Comparison of ENCODE assay signal across 9 cellular contexts in genomic region chr1:27135920-27136551, GRCh38. TPM values are rescaled to one million over a fixed set of nuclear protein-coding genes. Genes with fewer than 3 reads are reported as not detected.
DNase-seq lines count a peak whose midpoint lies in the region; ATAC-seq, FAIRE-seq and TF ChIP-seq lines count a peak whose summit lies in the region.
"Had no signal": no experiment of that assay in that cellular context is flagged by ENCODE, and none has a peak within 500 bp of the region (broad histone marks: within the 10 kb centered on the region; RNA-seq: fewer than 3 reads in every experiment).

No MANE protein-coding gene starts in this region.

- no peaks in the 10 kb centered on the region for H3K9me3 ChIP-seq in CD8-positive, alpha-beta T cell (ENCODE audit: low read length)
- H3K9me3 ChIP-seq in HUES48 (ENCODE audit: control insufficient read depth, insufficient read depth, low read length) (no peaks in the 10 kb centered on the region), GM12878 (replicated peaks; ENCODE audit: control insufficient read depth, insufficient read depth, low read length) (no peaks in the 10 kb centered on the region), neuronal stem cell (replicated peaks in 1 of 2; ENCODE audit: control insufficient read depth in 2 of 2, insufficient read depth in 1 of 2, low read depth in 1 of 2, low read length in 2 of 2) (no peaks in the 10 kb centered on the region)

- SMC1A ChIA-PET in GM12878 (lab: Charles Lee; ENCODE audit: uncharacterized antibody, unreplicated experiment), result interaction anchor here (0.5 to 2.6 kb wide), 9 partner anchors 9 to 1580 kb away, joined by 3 to 9 read pairs (median 3); no protein-coding TSS in a partner anchor

- WGBS in GM12878 (ENCODE audit: insufficient coverage, insufficient replicate concordance, low lambda C conversion rate, missing lambda C conversion rate), result 68% methylated on average over 5 of the region's 5 CpGs
- WGBS in neuronal stem cell (ENCODE audit: extremely low coverage in 2 of 2, insufficient read length in 2 of 2, insufficient replicate concordance in 1 of 2), 2 donors, result no CpG with 5 or more reads among the region's 5 CpGs

- H3K4me2 ChIP-seq in GM12878 (ENCODE audit: control insufficient read depth, insufficient read depth), result peak overlapping the region; percentile 39
- no peak overlapping the region for H3K4me2 ChIP-seq in neuronal stem cell (ENCODE audit: insufficient read depth, low read length, poor library complexity, severe bottlenecking)

- no peak for FAIRE-seq in GM12878 (lab: Jason Lieb, UNC)
- FAIRE-seq: endometrium had no signal

- peaks cover 52% of the 10 kb centered on the region for H3K4me1 Mint-ChIP-seq in CD8-positive, alpha-beta T cell (ENCODE audit: low read depth)

- peak overlapping the region; percentile 72 for H3K27ac ChIP-seq in CD8-positive, alpha-beta T cell (ENCODE audit: low read depth, low read length)
- H3K27ac ChIP-seq in HUES48 (ENCODE audit: low read depth, low read length) (peak overlapping the region; percentile 6), GM12878 (ENCODE audit: control insufficient read depth, insufficient read depth) (peak overlapping the region; percentile 83), neuronal stem cell (replicated peaks; ENCODE audit: low read length) (no peak overlapping the region)

- peaks cover 4% of the 10 kb centered on the region for H3K36me3 Mint-ChIP-seq in CD8-positive, alpha-beta T cell

- no peak overlapping the region for H3K4ac ChIP-seq in neuronal stem cell (ENCODE audit: low read length)

- intact Hi-C loops in CD8-positive, alpha-beta T cell (cut with DNase I, micrococcal nuclease), result no loop called here
- intact Hi-C loops in GM12878 (cut with micrococcal nuclease; ENCODE audit: unreplicated experiment), result loop anchor here (2.0 kb wide), 1 partner anchor 19 kb away; the partner anchor contains the start of gene SLC9A1

- H3K9ac ChIP-seq in HUES48 (ENCODE audit: low read depth, low read length), result no peak overlapping the region
- H3K9ac ChIP-seq in GM12878 (ENCODE audit: control insufficient read depth, insufficient read depth, low read length), result no peak overlapping the region
- H3K9ac ChIP-seq in neuronal stem cell (ENCODE audit: low read depth, low read length, poor library complexity), result peak overlapping the region; percentile 51

- no peak overlapping the region for H3K14ac ChIP-seq in neuronal stem cell (ENCODE audit: low read length)

- H3K36me3 ChIP-seq in CD8-positive, alpha-beta T cell (ENCODE audit: insufficient read depth, low read length), result no peaks in the 10 kb centered on the region
- H3K36me3 ChIP-seq in HUES48 (ENCODE audit: control insufficient read depth, insufficient read depth, low read length) (no peaks in the 10 kb centered on the region), GM12878 (ENCODE audit: control insufficient read depth in 2 of 2, insufficient read depth in 2 of 2, low read length in 1 of 2) (no peaks in the 10 kb centered on the region; a peak in 2 of 4 replicates), neuronal stem cell (replicated peaks in 1 of 2; ENCODE audit: control insufficient read depth in 2 of 2, insufficient read depth in 2 of 2, low read length in 2 of 2) (no peaks in the 10 kb centered on the region)

- peak in 2 of 7 experiments; percentile 13 to 26 for DNase-seq in CD8-positive, alpha-beta T cell
- DNase-seq in GM12878 (ENCODE audit: low read depth, low spot score) (no peak), neuronal stem cell (ENCODE audit: low spot score) (no peak), epidermal melanocyte (ENCODE audit: insufficient read length, low spot score) (no peak)

- no peak overlapping the region for H2AFZ ChIP-seq in GM12878 (ENCODE audit: control insufficient read depth, low read depth, low read length)
- no peak overlapping the region for H2AFZ ChIP-seq in neuronal stem cell (ENCODE audit: low read length)

- H3K79me1 ChIP-seq in neuronal stem cell (ENCODE audit: low read depth, low read length), result peaks cover 4% of the 10 kb centered on the region

- H3K27me3 Mint-ChIP-seq in CD8-positive, alpha-beta T cell (ENCODE audit: low read depth), result no peaks in the 10 kb centered on the region

- H3K4me1 ChIP-seq in CD8-positive, alpha-beta T cell (ENCODE audit: insufficient read depth, low read length), result peaks cover 33% of the 10 kb centered on the region
- H3K4me1 ChIP-seq in HUES48 (ENCODE audit: control insufficient read depth, insufficient read depth, low read length), result peaks cover 14% of the 10 kb centered on the region
- H3K4me1 ChIP-seq in GM12878 (ENCODE audit: control insufficient read depth, insufficient read depth, low read length), result peaks cover 51% of the 10 kb centered on the region
- peaks cover 7 to 17% of the 10 kb centered on the region in 2 donors for H3K4me1 ChIP-seq in neuronal stem cell (ENCODE audit: control insufficient read depth in 2 of 2, insufficient read depth in 1 of 2, low read depth in 1 of 2, low read length in 2 of 2)

- in situ Hi-C loops in GM12878 (cut with MboI), result no loop called here

- H2BK15ac ChIP-seq in neuronal stem cell (ENCODE audit: low read length), result no peak overlapping the region

- POLR2A ChIA-PET in CD8-positive, alpha-beta T cell (lab: Charles Lee), result interaction anchor here (0.5 to 11.8 kb wide), 6 partner anchors 13 to 590 kb away, joined by 3 to 112 read pairs (median 4); partner anchors contain the start of genes FAM76A and SLC9A1
- POLR2A ChIA-PET in GM12878 (lab: Charles Lee), result interaction anchor here (0.8 to 5.4 kb wide), 5 partner anchors 12 to 21 kb away, joined by 3 to 33 read pairs (median 4); partner anchors contain the start of gene SLC9A1

- no peak overlapping the region for H3K23ac ChIP-seq in neuronal stem cell (ENCODE audit: low read depth, low read length, poor library complexity)

- no peak for TF ChIP-seq CTCF in CD8-positive, alpha-beta T cell (IDR thresholded peaks at IDR 0.05)
- TF ChIP-seq CTCF in GM12878 (IDR thresholded peaks at IDR 0.05 in 2 of 3, conservative IDR thresholded peaks at IDR 0.05 in 1 of 3; ENCODE audit: control insufficient read depth in 2 of 3, extremely low read depth in 1 of 3, insufficient read depth in 1 of 3, low read depth in 3 of 3, low read length in 3 of 3), result peak in 2 of 3 experiments; percentile 10 to 37; a peak in 2 of 6 replicates

- CTCF ChIA-PET in CD8-positive, alpha-beta T cell (lab: Charles Lee), result interaction anchor here (0.7 to 3.2 kb wide), 11 partner anchors 10 to 150 kb away, joined by 3 to 10 read pairs (median 5); partner anchors contain the start of gene SLC9A1
- CTCF ChIA-PET in GM12878 (lab: Yijun Ruan, JAX), result interaction anchor here (0.9 to 4.0 kb wide), 7 partner anchors 12 to 148 kb away, joined by 3 to 18 read pairs (median 6); partner anchors contain the start of gene SLC9A1

- no peak overlapping the region for H2BK12ac ChIP-seq in neuronal stem cell (ENCODE audit: low read length)

- H2BK120ac ChIP-seq in neuronal stem cell (ENCODE audit: low read depth, low read length), result no peak overlapping the region

- TF ChIP-seq RAD21 in GM12878 (IDR thresholded peaks at IDR 0.05; ENCODE audit: insufficient read depth, low read depth, low read length), result 0 out of 2 replicates have a peak, but pooled peaks have one; percentile 27

- H3K27me3 ChIP-seq in CD8-positive, alpha-beta T cell (ENCODE audit: insufficient read depth, low read length), result no peaks in the 10 kb centered on the region
- H3K27me3 ChIP-seq in HUES48 (ENCODE audit: control insufficient read depth, insufficient read depth, low read length) (no peaks in the 10 kb centered on the region), GM12878 (replicated peaks in 1 of 2; ENCODE audit: control insufficient read depth in 2 of 2, insufficient read depth in 2 of 2, low read length in 1 of 2) (no peaks in the 10 kb centered on the region), neuronal stem cell (ENCODE audit: control insufficient read depth in 3 of 3, insufficient read depth in 3 of 3, low read depth in 1 of 3, low read length in 3 of 3) (no peaks in the 10 kb centered on the region)

- peak; percentile 26 for ATAC-seq in CD8-positive, alpha-beta T cell
- ATAC-seq in GM12878, result peak; percentile 57
- no peak for ATAC-seq in HG03469 (IDR thresholded peaks at IDR 0.05; ENCODE audit: unreplicated experiment)
- no peak for ATAC-seq in GM19397 (IDR thresholded peaks at IDR 0.05; ENCODE audit: unreplicated experiment)
- no peak for ATAC-seq in GM18858 (IDR thresholded peaks at IDR 0.05; ENCODE audit: unreplicated experiment)

- peak overlapping the region; percentile 87 for H3K4me3 Mint-ChIP-seq in CD8-positive, alpha-beta T cell

- H2BK5ac ChIP-seq in neuronal stem cell (ENCODE audit: low read length), result no peak overlapping the region

- H3K4me3 ChIP-seq in CD8-positive, alpha-beta T cell (ENCODE audit: low read depth, low read length), result peak overlapping the region; percentile 41
- H3K4me3 ChIP-seq in HUES48 (ENCODE audit: low read depth, low read length) (no peak overlapping the region), GM12878 (no peak overlapping the region), neuronal stem cell (ENCODE audit: low read length in 2 of 2) (no peak overlapping the region)

- H2AK5ac ChIP-seq in neuronal stem cell (ENCODE audit: low read depth, low read length), result no peak overlapping the region

- no TSS peak for BruUV-seq in GM12878 (replicated peaks; lab: Mats Ljungman, UMichigan)

- H3K18ac ChIP-seq in neuronal stem cell (ENCODE audit: low read length), result peak overlapping the region; percentile 35

- no peak for TF ChIP-seq POLR2A in GM12878 (IDR thresholded peaks at IDR 0.05; ENCODE audit: low read depth, low read length)

- H3K27ac Mint-ChIP-seq in CD8-positive, alpha-beta T cell, result peak overlapping the region; percentile 100

- TF ChIP-seq EP300 in GM12878 (IDR thresholded peaks at IDR 0.05; ENCODE audit: borderline replicate concordance in 1 of 2, control insufficient read depth in 1 of 2, low read depth in 2 of 2, low read length in 2 of 2), result no peak

- H4K8ac ChIP-seq in neuronal stem cell (ENCODE audit: low read depth, low read length), result peak overlapping the region; percentile 73

- H3K9me3 Mint-ChIP-seq in CD8-positive, alpha-beta T cell, result no peaks in the 10 kb centered on the region

- RAD21 ChIA-PET in GM12878 (lab: Charles Lee; ENCODE audit: unreplicated experiment), result interaction anchor here (0.6 to 6.5 kb wide), 5 partner anchors 18 to 955 kb away, joined by 4 to 35 read pairs (median 6); partner anchors contain the start of gene SLC9A1

- H3K79me2 ChIP-seq in GM12878 (ENCODE audit: control insufficient read depth, insufficient read depth, low read length), result peaks cover 9% of the 10 kb centered on the region

- no peak overlapping the region for H4K91ac ChIP-seq in neuronal stem cell (ENCODE audit: low read depth, low read length, poor library complexity)

- H4K20me1 ChIP-seq in GM12878 (ENCODE audit: control insufficient read depth, insufficient read depth), result no peaks in the 10 kb centered on the region

RNA-seq across cellular contexts. Expression of gene SLC9A1, which starts 18.9 kb away (rescaled TPM):
- total RNA-seq in CD8-positive, alpha-beta T cell, result 10 to 100 TPM; 17.9 to 18.3 TPM
- 12.9 and 13.6 TPM in 2 replicates for total RNA-seq in GM12878 (2013; cell fraction: nucleolus; rRNA removed)
- total RNA-seq in GM12878 (2014; rRNA removed) (1.4 and 3.2 TPM in 2 replicates), GM12878 (2014; rRNA removed; fragmentation: Illumina TruSeq; extraction: Trizol) (2.1 and 2.5 TPM in 2 replicates), GM12878 (2021) (18.3 and 21.4 TPM in 2 replicates)
- polyA plus RNA-seq in GM12878 (2011; ENCODE audit: low read depth), result 5.7 TPM
- polyA plus RNA-seq in GM12878 (2011; rRNA removed) (1.4 and 2.8 TPM in 2 replicates), GM12878 (2014; fragmentation: Illumina TruSeq; extraction: Trizol) (14.4 and 14.9 TPM in 2 replicates), GM12878 (2014; fragmentation: Nextera tagmentation; extraction: Ambion mirVana) (1 to 10 TPM in 1 of 2 experiments, under 1 TPM in 1; 0.87 to 1.1 TPM), GM12878 (2014; rRNA removed) (5.5 and 8.3 TPM in 2 replicates), GM12878 (2016; fragmentation: Nextera tagmentation; extraction: Ambion mirVana) (1 to 10 TPM; 5.4 to 7.4 TPM)
- 2.1 and 4.3 TPM in 2 replicates for polyA plus RNA-seq in GM12878 (2011; cell fraction: cytosol; rRNA removed)
- 10.2 and 13.4 TPM in 2 replicates for polyA plus RNA-seq in GM12878 (2011; cell fraction: nucleus; rRNA removed)
- polyA plus RNA-seq in GM12878 (2012), result 10.7 and 11.3 TPM in 2 replicates
- 2.8 and 4.9 TPM in 2 replicates for polyA minus RNA-seq in GM12878 (2011; rRNA and poly(A)+ RNA removed)
- polyA minus RNA-seq in GM12878 (2011; cell fraction: cytosol; rRNA and poly(A)+ RNA removed), result 4.8 TPM in 2 replicates
- polyA minus RNA-seq in GM12878 (2011; cell fraction: nucleus; rRNA and poly(A)+ RNA removed), result 4.7 and 8.6 TPM in 2 replicates
- polyA plus RNA-seq in neuronal stem cell (2013, experiment 1 of 2), result 9.4 TPM
- 9.4 TPM for polyA plus RNA-seq in neuronal stem cell (2013, experiment 2 of 2)

Comparison
In these comparisons a context has a peak if more than half of its experiments do, and no peak if none do; other contexts are left out.
1. ATAC-seq: peak in CD8-positive, alpha-beta T cell (single experiment) and GM12878 (single experiment); none in HG03469 (single experiment), GM19397 (single experiment) and GM18858 (single experiment).